Comparison of ENCODE assay signal across 1 cellular context in genomic region chr5:57155033-57155432, GRCh38.
TF ChIP-seq lines count a peak whose summit lies in the region.

No MANE protein-coding gene starts in this region.

TF ChIP-seq in K562, 482 proteins besides CTCF, POLR2A, EP300 and RAD21 (continued from another document and continues in another):
- peak; percentile 86 for TF ChIP-seq SMAD3 (CRISPR knock-in tag; conservative IDR thresholded peaks at IDR 0.05)
- TF ChIP-seq SRSF7 (optimal IDR thresholded peaks at IDR 0.05; ENCODE audit: low read depth, low read length), result no peak
- no peak for TF ChIP-seq SP1 (CRISPR knock-in tag; IDR thresholded peaks at IDR 0.05)
- peak; percentile 85 for TF ChIP-seq ZNF766 (CRISPR knock-in tag; conservative IDR thresholded peaks at IDR 0.05)
- TF ChIP-seq ZNF561 (CRISPR knock-in tag; conservative IDR thresholded peaks at IDR 0.05), result no peak
- TF ChIP-seq WHSC1 (IDR thresholded peaks at IDR 0.05; ENCODE audit: low read length), result no peak
- peak; percentile 73 for TF ChIP-seq ZNF699 (CRISPR knock-in tag; IDR thresholded peaks at IDR 0.05; ENCODE audit: insufficient replicate concordance)
- no peak for TF ChIP-seq ZNF165 (CRISPR knock-in tag; IDR thresholded peaks at IDR 0.05; ENCODE audit: borderline replicate concordance)
- no peak for TF ChIP-seq TRIM24 (IDR thresholded peaks at IDR 0.05)
- TF ChIP-seq TGIF2 (CRISPR knock-in tag; IDR thresholded peaks at IDR 0.05), result no peak
- TF ChIP-seq SRF (CRISPR knock-in tag; IDR thresholded peaks at IDR 0.05), result no peak
- no peak for TF ChIP-seq THRAP3 (IDR thresholded peaks at IDR 0.05; ENCODE audit: borderline replicate concordance)
- no peak for TF ChIP-seq MGA (IDR thresholded peaks at IDR 0.05)
- no peak for TF ChIP-seq TRIM28 (IDR thresholded peaks at IDR 0.05)
- TF ChIP-seq MTA3 (IDR thresholded peaks at IDR 0.05; ENCODE audit: borderline replicate concordance), result no peak
- peak; percentile 89; the same call in 1 of the 2 replicates for TF ChIP-seq KLF6 (CRISPR knock-in tag; IDR thresholded peaks at IDR 0.05; ENCODE audit: borderline replicate concordance)
- TF ChIP-seq ZNF511 (CRISPR knock-in tag; IDR thresholded peaks at IDR 0.05), result no peak
- TF ChIP-seq ZKSCAN1 (IDR thresholded peaks at IDR 0.05; ENCODE audit: low read depth, low read length), result no peak
- no peak for TF ChIP-seq PHF8 (IDR thresholded peaks at IDR 0.05; ENCODE audit: borderline replicate concordance, low read length)
- peak; percentile 69; the same call in 1 of the 2 replicates for TF ChIP-seq ILK (tag; IDR thresholded peaks at IDR 0.05; ENCODE audit: borderline replicate concordance, low read depth)
- no peak for TF ChIP-seq ZNF436 (CRISPR knock-in tag; IDR thresholded peaks at IDR 0.05)
- no peak for TF ChIP-seq ERF (CRISPR knock-in tag; IDR thresholded peaks at IDR 0.05)
- TF ChIP-seq MAFK (IDR thresholded peaks at IDR 0.05; ENCODE audit: low read length), result no peak
- no peak for TF ChIP-seq NUFIP1 (IDR thresholded peaks at IDR 0.05; ENCODE audit: partially characterized antibody)
- no peak for TF ChIP-seq ZNF224 (CRISPR knock-in tag; IDR thresholded peaks at IDR 0.05)
- no peak for TF ChIP-seq DACH1 (IDR thresholded peaks at IDR 0.05; ENCODE audit: partially characterized antibody)
- TF ChIP-seq IRF9 (tag; IDR thresholded peaks at IDR 0.05), result no peak
- TF ChIP-seq FOXA3 (CRISPR knock-in tag; conservative IDR thresholded peaks at IDR 0.05 in 1 of 2, IDR thresholded peaks at IDR 0.05 in 1 of 2), result no peak
- no peak for TF ChIP-seq E4F1 (CRISPR knock-in tag; IDR thresholded peaks at IDR 0.05; ENCODE audit: borderline replicate concordance)
- no peak for TF ChIP-seq PML (IDR thresholded peaks at IDR 0.05; ENCODE audit: low read length)
- no peak for TF ChIP-seq ZKSCAN3 (CRISPR knock-in tag; IDR thresholded peaks at IDR 0.05)
- TF ChIP-seq SMAD4 (CRISPR knock-in tag; conservative IDR thresholded peaks at IDR 0.05), result peak; percentile 69
- TF ChIP-seq RFX5 (IDR thresholded peaks at IDR 0.05; ENCODE audit: low read depth, low read length), result no peak
- TF ChIP-seq ASH1L (IDR thresholded peaks at IDR 0.05; ENCODE audit: borderline replicate concordance, low read depth, partially characterized antibody), result no peak
- TF ChIP-seq USF2 (CRISPR knock-in tag; IDR thresholded peaks at IDR 0.05), result no peak
- TF ChIP-seq PHB2 (IDR thresholded peaks at IDR 0.05; ENCODE audit: low read depth), result no peak
- no peak for TF ChIP-seq XRCC4 (IDR thresholded peaks at IDR 0.05; ENCODE audit: extremely low read depth, insufficient read depth, insufficient read length)
- TF ChIP-seq ELK3 (CRISPR knock-in tag; IDR thresholded peaks at IDR 0.05), result no peak
- TF ChIP-seq ELF2 (CRISPR knock-in tag; IDR thresholded peaks at IDR 0.05), result no peak
- TF ChIP-seq ESRRB (CRISPR knock-in tag; IDR thresholded peaks at IDR 0.05; ENCODE audit: borderline replicate concordance), result no peak
- no peak for TF ChIP-seq ZNF785 (CRISPR knock-in tag; IDR thresholded peaks at IDR 0.05)
- TF ChIP-seq NCOR1 (IDR thresholded peaks at IDR 0.05), result no peak
- TF ChIP-seq DNMT1 (IDR thresholded peaks at IDR 0.05), result no peak
- TF ChIP-seq E2F4 (CRISPR knock-in tag; IDR thresholded peaks at IDR 0.05; ENCODE audit: low read depth), result no peak
- no peak for TF ChIP-seq VEZF1 (CRISPR knock-in tag; IDR thresholded peaks at IDR 0.05)
- TF ChIP-seq HDAC1 (IDR thresholded peaks at IDR 0.05), result no peak
- no peak for TF ChIP-seq ZNF133 (CRISPR knock-in tag; IDR thresholded peaks at IDR 0.05)
- TF ChIP-seq FOSL1 (tag; conservative IDR thresholded peaks at IDR 0.05), result no peak
